8 cellular contexts compared by ENCODE assay signal in the genomic region with DNA sequence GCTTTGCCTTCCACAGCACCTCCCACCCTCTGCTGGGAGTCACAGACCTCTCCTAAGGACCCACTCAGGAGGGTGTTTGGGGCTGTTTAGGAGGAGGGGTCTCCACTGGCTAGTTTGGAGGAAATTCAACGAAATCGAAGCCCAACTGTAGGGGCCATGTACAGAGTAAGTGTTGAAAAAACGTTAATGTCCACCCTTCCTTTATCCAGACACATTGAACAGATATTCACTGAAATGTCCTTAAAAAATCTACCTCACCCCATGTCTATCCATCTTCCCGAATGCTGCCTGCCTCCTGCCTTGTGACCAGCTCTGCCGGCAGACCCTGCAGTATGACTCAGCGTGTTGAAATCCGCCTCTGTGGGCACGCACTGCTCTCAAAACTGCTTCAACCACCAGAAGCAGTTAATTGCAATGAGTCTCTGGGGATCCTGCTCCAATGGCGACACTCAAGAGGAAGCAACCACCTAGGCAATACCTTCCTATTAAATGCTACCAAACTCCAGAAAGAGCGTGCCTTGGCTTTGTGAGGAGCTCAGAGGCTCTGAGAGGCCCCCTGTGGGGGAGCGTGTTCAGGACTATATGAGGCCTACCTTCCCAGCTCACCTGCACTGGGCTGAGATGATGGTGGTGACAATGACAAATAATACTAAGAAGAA.
A peak's percentile ranks its signal among the peaks of the same experiment; 100 is the strongest.
DNase-seq lines count a peak whose midpoint lies in the region; ATAC-seq and TF ChIP-seq lines count a peak whose summit lies in the region.

No MANE protein-coding gene starts in this region.

- H3K4me3 ChIP-seq in HL-60 (replicated peaks; ENCODE audit: insufficient read depth, low read length), result peak overlapping the region; percentile 8; the same call in 1 of the 2 replicates
- H3K4me3 ChIP-seq in muscle layer of colon (ENCODE audit: low read depth in 1 of 2, low read length in 2 of 2), result no peak overlapping the region

- peaks cover 62% of the 10 kb centered on the region for H3K4me1 ChIP-seq in muscle layer of colon (ENCODE audit: insufficient read depth, low read length)

- H3K27ac ChIP-seq in HL-60 (replicated peaks) (peak overlapping the region; percentile 97), muscle layer of colon (ENCODE audit: low read depth, low read length) (peak overlapping the region; percentile 96)

- H3K36me3 ChIP-seq in muscle layer of colon (ENCODE audit: insufficient read depth, low read length), result no peaks in the 10 kb centered on the region

- H3K27me3 ChIP-seq in HL-60 (ENCODE audit: insufficient read depth, poor library complexity, severe bottlenecking) (no peaks in the 10 kb centered on the region), muscle layer of colon (ENCODE audit: control insufficient read depth in 1 of 2, insufficient read depth in 2 of 2, low read length in 2 of 2) (no peaks in the 10 kb centered on the region)

- no peak for TF ChIP-seq CTCF in HL-60 (IDR thresholded peaks at IDR 0.05; ENCODE audit: insufficient read depth, low read length)

- ATAC-seq in esophagus mucosa, result peak; percentile 46
- ATAC-seq in HG02885 (IDR thresholded peaks at IDR 0.05; ENCODE audit: poor library complexity, unreplicated experiment), result no peak
- ATAC-seq in GM18909 (IDR thresholded peaks at IDR 0.05; ENCODE audit: poor library complexity, unreplicated experiment), result no peak

- peak overlapping the region; percentile 41 for H3K9ac ChIP-seq in muscle layer of colon (ENCODE audit: low read length)

- H3K9me3 ChIP-seq in muscle layer of colon (ENCODE audit: low read length), result no peaks in the 10 kb centered on the region

- DNase-seq in AG08396 (ENCODE audit: low spot score) (peak; percentile 74), HL-60 (ENCODE audit: low read depth in 1 of 2, low spot score in 1 of 2) (peak; percentile 96 to 98), RPMI7951 (ENCODE audit: low read depth) (peak; percentile 95), T-helper 2 cell (no peak)

Comparison
In these comparisons a context has a peak if more than half of its experiments do, and no peak if none do; other contexts are left out.
1. DNase-seq: peak in AG08396 (single experiment), HL-60 (2 of 2) and RPMI7951 (single experiment); none in T-helper 2 cell (0 of 5).